ENCODE assay signal across 1 cellular context in the genomic region with DNA sequence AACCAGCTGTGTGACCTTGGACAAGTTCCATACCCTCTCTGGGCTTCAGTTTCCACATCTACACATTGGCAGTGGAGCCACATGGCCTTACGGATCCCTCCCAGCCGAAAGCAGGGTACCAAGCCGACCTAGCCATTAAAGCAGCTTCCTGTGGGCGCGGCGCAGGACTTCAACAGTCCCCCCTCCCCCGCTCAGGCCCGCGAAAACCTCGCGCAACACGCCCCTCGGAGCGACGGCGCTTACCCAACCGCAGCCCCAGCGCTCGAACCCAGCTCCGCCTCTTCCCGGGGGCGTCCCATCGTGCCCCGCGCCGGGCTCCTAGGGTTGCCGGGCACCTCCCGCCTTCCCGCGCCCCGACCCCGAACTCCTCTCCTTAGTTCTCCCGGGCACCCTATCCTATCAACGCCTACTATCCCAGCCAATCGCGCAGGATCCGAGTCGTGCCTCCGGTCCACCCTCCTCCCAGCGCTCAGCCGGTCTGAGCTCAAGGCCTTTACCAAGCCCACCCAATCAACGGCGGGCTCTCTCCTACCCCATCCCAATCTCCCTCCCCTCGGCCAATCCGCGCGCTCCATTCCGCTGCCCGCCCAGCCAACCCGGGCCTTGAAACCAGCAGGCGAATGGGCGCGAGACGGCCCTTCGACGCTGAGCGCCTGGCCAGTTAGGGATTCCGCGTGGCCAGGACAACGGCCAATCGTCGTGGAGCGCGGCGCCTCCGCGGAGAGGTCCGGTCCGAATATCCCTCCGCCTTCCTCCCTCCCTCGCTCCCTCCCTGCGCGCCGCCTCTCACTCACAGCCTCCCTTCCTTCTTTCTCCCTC.
A peak's percentile ranks its signal among the peaks of the same experiment; 100 is the strongest.
TF ChIP-seq lines count a peak whose summit lies in the region.

A gene (plus strand): TSS at position 767 of the 819 bp plus-strand sequence. CDS start 326 bp downstream, outside the sequence.

TF ChIP-seq in K562, 482 proteins besides CTCF, POLR2A, EP300 and RAD21 (continued from another document and continues in another):
- TF ChIP-seq, protein P1, sequence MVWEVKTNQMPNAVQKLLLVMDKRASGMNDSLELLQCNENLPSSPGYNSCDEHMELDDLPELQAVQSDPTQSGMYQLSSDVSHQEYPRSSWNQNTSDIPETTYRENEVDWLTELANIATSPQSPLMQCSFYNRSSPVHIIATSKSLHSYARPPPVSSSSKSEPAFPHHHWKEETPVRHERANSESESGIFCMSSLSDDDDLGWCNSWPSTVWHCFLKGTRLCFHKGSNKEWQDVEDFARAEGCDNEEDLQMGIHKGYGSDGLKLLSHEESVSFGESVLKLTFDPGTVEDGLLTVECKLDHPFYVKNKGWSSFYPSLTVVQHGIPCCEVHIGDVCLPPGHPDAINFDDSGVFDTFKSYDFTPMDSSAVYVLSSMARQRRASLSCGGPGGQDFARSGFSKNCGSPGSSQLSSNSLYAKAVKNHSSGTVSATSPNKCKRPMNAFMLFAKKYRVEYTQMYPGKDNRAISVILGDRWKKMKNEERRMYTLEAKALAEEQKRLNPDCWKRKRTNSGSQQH (CRISPR knock-in tag; IDR thresholded peaks at IDR 0.05): no peak
- TF ChIP-seq NFATC3 (IDR thresholded peaks at IDR 0.05): 0 out of 2 replicates have a peak, but pooled peaks have one; percentile 18
- TF ChIP-seq POLR2AphosphoS2 (IDR thresholded peaks at IDR 0.05; ENCODE audit: low read length): peak; percentile 84; the same call in 1 of the 2 replicates
- no peak for TF ChIP-seq ZNF583 (CRISPR knock-in tag; IDR thresholded peaks at IDR 0.05)
- TF ChIP-seq, protein P2, sequence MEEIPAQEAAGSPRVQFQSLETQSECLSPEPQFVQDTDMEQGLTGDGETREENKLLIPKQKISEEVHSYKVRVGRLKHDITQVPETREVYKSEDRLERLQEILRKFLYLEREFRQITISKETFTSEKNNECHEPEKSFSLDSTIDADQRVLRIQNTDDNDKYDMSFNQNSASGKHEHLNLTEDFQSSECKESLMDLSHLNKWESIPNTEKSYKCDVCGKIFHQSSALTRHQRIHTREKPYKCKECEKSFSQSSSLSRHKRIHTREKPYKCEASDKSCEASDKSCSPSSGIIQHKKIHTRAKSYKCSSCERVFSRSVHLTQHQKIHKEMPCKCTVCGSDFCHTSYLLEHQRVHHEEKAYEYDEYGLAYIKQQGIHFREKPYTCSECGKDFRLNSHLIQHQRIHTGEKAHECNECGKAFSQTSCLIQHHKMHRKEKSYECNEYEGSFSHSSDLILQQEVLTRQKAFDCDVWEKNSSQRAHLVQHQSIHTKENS (CRISPR knock-in tag; IDR thresholded peaks at IDR 0.05): no peak
- peak; percentile 64; the same call in 1 of the 2 replicates for TF ChIP-seq CBX5 (IDR thresholded peaks at IDR 0.05; ENCODE audit: borderline replicate concordance, low read depth)
- TF ChIP-seq NCOA6 (IDR thresholded peaks at IDR 0.05): no peak
- no peak; the same call in 1 of the 2 replicates for TF ChIP-seq NFIC (IDR thresholded peaks at IDR 0.05)
- TF ChIP-seq PHF8 (IDR thresholded peaks at IDR 0.05; ENCODE audit: borderline replicate concordance, low read length): peak; percentile 73; the same call in 1 of the 2 replicates
- TF ChIP-seq, protein P3, sequence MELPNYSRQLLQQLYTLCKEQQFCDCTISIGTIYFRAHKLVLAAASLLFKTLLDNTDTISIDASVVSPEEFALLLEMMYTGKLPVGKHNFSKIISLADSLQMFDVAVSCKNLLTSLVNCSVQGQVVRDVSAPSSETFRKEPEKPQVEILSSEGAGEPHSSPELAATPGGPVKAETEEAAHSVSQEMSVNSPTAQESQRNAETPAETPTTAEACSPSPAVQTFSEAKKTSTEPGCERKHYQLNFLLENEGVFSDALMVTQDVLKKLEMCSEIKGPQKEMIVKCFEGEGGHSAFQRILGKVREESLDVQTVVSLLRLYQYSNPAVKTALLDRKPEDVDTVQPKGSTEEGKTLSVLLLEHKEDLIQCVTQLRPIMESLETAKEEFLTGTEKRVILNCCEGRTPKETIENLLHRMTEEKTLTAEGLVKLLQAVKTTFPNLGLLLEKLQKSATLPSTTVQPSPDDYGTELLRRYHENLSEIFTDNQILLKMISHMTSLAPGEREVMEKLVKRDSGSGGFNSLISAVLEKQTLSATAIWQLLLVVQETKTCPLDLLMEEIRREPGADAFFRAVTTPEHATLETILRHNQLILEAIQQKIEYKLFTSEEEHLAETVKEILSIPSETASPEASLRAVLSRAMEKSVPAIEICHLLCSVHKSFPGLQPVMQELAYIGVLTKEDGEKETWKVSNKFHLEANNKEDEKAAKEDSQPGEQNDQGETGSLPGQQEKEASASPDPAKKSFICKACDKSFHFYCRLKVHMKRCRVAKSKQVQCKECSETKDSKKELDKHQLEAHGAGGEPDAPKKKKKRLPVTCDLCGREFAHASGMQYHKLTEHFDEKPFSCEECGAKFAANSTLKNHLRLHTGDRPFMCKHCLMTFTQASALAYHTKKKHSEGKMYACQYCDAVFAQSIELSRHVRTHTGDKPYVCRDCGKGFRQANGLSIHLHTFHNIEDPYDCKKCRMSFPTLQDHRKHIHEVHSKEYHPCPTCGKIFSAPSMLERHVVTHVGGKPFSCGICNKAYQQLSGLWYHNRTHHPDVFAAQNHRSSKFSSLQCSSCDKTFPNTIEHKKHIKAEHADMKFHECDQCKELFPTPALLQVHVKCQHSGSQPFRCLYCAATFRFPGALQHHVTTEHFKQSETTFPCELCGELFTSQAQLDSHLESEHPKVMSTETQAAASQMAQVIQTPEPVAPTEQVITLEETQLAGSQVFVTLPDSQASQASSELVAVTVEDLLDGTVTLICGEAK (IDR thresholded peaks at IDR 0.05): peak; percentile 75
- TF ChIP-seq, protein P3 (CRISPR knock-in tag; IDR thresholded peaks at IDR 0.05): no peak
- TF ChIP-seq CREB1 (IDR thresholded peaks at IDR 0.05): peak; percentile 73
- TF ChIP-seq CREB1 (CRISPR knock-in tag; IDR thresholded peaks at IDR 0.05): peak; percentile 90
- peak; percentile 91 for TF ChIP-seq EP400 (IDR thresholded peaks at IDR 0.05)
- TF ChIP-seq, protein P4, sequence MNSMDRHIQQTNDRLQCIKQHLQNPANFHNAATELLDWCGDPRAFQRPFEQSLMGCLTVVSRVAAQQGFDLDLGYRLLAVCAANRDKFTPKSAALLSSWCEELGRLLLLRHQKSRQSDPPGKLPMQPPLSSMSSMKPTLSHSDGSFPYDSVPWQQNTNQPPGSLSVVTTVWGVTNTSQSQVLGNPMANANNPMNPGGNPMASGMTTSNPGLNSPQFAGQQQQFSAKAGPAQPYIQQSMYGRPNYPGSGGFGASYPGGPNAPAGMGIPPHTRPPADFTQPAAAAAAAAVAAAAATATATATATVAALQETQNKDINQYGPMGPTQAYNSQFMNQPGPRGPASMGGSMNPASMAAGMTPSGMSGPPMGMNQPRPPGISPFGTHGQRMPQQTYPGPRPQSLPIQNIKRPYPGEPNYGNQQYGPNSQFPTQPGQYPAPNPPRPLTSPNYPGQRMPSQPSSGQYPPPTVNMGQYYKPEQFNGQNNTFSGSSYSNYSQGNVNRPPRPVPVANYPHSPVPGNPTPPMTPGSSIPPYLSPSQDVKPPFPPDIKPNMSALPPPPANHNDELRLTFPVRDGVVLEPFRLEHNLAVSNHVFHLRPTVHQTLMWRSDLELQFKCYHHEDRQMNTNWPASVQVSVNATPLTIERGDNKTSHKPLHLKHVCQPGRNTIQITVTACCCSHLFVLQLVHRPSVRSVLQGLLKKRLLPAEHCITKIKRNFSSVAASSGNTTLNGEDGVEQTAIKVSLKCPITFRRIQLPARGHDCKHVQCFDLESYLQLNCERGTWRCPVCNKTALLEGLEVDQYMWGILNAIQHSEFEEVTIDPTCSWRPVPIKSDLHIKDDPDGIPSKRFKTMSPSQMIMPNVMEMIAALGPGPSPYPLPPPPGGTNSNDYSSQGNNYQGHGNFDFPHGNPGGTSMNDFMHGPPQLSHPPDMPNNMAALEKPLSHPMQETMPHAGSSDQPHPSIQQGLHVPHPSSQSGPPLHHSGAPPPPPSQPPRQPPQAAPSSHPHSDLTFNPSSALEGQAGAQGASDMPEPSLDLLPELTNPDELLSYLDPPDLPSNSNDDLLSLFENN (IDR thresholded peaks at IDR 0.05; ENCODE audit: low read depth in 2 of 2, low read length in 2 of 2): peak in 1 of 2 experiments; percentile 69; a peak in 2 of 4 replicates
- TF ChIP-seq NFE2L1 (tag; IDR thresholded peaks at IDR 0.05; ENCODE audit: borderline replicate concordance, low read depth): no peak
- TF ChIP-seq NCOA4 (IDR thresholded peaks at IDR 0.05; ENCODE audit: partially characterized antibody): no peak
- TF ChIP-seq RBM25 (IDR thresholded peaks at IDR 0.05; ENCODE audit: low read depth, low read length, severe bottlenecking): peak; percentile 98
- TF ChIP-seq ZNF785 (CRISPR knock-in tag; IDR thresholded peaks at IDR 0.05): no peak
- TF ChIP-seq NRF1 (conservative IDR thresholded peaks at IDR 0.05 in 1 of 2, IDR thresholded peaks at IDR 0.05 in 1 of 2): peak; percentile 80 to 84
- TF ChIP-seq ESRRA (IDR thresholded peaks at IDR 0.05; ENCODE audit: borderline replicate concordance, low read depth): peak; percentile 72
- TF ChIP-seq, protein P5, sequence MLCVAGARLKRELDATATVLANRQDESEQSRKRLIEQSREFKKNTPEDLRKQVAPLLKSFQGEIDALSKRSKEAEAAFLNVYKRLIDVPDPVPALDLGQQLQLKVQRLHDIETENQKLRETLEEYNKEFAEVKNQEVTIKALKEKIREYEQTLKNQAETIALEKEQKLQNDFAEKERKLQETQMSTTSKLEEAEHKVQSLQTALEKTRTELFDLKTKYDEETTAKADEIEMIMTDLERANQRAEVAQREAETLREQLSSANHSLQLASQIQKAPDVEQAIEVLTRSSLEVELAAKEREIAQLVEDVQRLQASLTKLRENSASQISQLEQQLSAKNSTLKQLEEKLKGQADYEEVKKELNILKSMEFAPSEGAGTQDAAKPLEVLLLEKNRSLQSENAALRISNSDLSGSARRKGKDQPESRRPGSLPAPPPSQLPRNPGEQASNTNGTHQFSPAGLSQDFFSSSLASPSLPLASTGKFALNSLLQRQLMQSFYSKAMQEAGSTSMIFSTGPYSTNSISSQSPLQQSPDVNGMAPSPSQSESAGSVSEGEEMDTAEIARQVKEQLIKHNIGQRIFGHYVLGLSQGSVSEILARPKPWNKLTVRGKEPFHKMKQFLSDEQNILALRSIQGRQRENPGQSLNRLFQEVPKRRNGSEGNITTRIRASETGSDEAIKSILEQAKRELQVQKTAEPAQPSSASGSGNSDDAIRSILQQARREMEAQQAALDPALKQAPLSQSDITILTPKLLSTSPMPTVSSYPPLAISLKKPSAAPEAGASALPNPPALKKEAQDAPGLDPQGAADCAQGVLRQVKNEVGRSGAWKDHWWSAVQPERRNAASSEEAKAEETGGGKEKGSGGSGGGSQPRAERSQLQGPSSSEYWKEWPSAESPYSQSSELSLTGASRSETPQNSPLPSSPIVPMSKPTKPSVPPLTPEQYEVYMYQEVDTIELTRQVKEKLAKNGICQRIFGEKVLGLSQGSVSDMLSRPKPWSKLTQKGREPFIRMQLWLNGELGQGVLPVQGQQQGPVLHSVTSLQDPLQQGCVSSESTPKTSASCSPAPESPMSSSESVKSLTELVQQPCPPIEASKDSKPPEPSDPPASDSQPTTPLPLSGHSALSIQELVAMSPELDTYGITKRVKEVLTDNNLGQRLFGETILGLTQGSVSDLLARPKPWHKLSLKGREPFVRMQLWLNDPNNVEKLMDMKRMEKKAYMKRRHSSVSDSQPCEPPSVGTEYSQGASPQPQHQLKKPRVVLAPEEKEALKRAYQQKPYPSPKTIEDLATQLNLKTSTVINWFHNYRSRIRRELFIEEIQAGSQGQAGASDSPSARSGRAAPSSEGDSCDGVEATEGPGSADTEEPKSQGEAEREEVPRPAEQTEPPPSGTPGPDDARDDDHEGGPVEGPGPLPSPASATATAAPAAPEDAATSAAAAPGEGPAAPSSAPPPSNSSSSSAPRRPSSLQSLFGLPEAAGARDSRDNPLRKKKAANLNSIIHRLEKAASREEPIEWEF (CRISPR knock-in tag; IDR thresholded peaks at IDR 0.05): 0 out of 2 replicates have a peak, but pooled peaks have one; percentile 49
- peak; percentile 50; the same call in 1 of the 2 replicates for TF ChIP-seq SOX6 (IDR thresholded peaks at IDR 0.05)
- no peak; the same call in 1 of the 2 replicates for TF ChIP-seq ZNF384 (IDR thresholded peaks at IDR 0.05; ENCODE audit: low read depth, low read length)
- no peak for TF ChIP-seq RBM17 (IDR thresholded peaks at IDR 0.05; ENCODE audit: borderline replicate concordance, low read depth, low read length)
- no peak; the same call in 1 of the 2 replicates for TF ChIP-seq ZNF24 (IDR thresholded peaks at IDR 0.05)
- peak; percentile 98 for TF ChIP-seq ZFP36 (IDR thresholded peaks at IDR 0.05; ENCODE audit: low read depth, low read length, partially characterized antibody)
- TF ChIP-seq PYGO2 (tag; IDR thresholded peaks at IDR 0.05): 0 out of 2 replicates have a peak, but pooled peaks have one; percentile 51
- no peak for TF ChIP-seq ZNF316 (IDR thresholded peaks at IDR 0.05)
- TF ChIP-seq, protein P6, sequence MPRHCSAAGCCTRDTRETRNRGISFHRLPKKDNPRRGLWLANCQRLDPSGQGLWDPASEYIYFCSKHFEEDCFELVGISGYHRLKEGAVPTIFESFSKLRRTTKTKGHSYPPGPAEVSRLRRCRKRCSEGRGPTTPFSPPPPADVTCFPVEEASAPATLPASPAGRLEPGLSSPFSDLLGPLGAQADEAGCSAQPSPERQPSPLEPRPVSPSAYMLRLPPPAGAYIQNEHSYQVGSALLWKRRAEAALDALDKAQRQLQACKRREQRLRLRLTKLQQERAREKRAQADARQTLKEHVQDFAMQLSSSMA (CRISPR knock-in tag; IDR thresholded peaks at IDR 0.05): peak; percentile 56; the same call in 1 of the 2 replicates
- no peak for TF ChIP-seq MEF2A (IDR thresholded peaks at IDR 0.05; ENCODE audit: control insufficient read depth, low read depth, low read length)
- TF ChIP-seq MEIS2 (IDR thresholded peaks at IDR 0.05; ENCODE audit: partially characterized antibody): no peak
- TF ChIP-seq FOXP1 (CRISPR knock-in tag; IDR thresholded peaks at IDR 0.05): peak; percentile 69
- no peak for TF ChIP-seq ZNF140 (CRISPR knock-in tag; IDR thresholded peaks at IDR 0.05)
- TF ChIP-seq NFIX (CRISPR knock-in tag; IDR thresholded peaks at IDR 0.05; ENCODE audit: low read depth): no peak
